Comparison of ENCODE assay signal across 10 cellular contexts in the genomic region with DNA sequence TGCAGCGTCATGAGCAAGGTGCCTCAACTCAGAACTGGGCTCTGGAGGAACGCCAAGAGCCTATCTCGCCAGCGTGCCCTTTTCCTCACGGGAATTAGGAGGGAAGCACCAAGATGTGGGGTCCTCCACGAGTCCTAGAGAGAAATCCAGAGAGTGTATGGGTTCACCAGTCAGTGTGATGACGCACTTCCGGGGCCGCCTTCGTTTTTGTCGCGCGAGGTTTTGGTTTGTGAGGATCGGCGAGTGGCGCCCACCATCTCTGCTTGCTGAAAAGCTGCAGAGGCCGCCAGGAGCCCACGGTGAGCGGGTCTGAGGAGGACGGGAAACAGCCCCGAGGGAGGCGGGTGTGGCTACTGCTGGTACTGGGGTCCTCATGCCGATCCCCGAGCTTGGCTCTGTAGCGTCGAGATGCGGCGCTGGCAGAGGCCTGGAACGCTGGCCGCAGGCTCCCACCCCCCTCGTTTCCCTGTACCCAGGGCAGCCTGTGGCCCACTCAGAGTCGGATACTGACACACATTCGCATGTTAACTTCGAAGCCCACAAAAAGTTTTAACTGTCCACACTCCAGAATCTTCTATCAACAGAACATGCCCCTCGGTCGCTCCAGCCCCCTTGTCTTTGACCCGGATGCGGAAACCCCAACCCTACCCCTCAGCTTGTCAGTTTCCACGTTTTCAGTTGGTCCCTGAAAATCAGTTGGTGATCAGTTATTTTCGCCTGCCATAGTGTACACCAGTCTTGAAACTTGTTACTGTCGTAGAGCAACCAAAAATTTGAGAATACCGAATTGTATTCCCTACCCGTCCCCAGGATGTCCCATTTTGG. TPM values are rescaled to one million over a fixed set of nuclear protein-coding genes. Genes with fewer than 3 reads are reported as not detected.
DNase-seq lines count a peak whose midpoint lies in the region; ATAC-seq and TF ChIP-seq lines count a peak whose summit lies in the region.
"Had no signal": no experiment of that assay in that cellular context is flagged by ENCODE, and none has a peak within 500 bp of the region (broad histone marks: within the 10 kb centered on the region; RNA-seq: fewer than 3 reads in every experiment).

No MANE protein-coding gene starts in this region.

- H3K4me3 Mint-ChIP-seq in HFFc6, result peak overlapping the region; percentile 59; the same call in 1 of the 2 replicates
- H3K4me3 Mint-ChIP-seq in progenitor cell of endocrine pancreas (ENCODE audit: low read depth), result no peak overlapping the region
- no peak overlapping the region for H3K4me3 Mint-ChIP-seq in CD8-positive, alpha-beta T cell

- no peaks in the 10 kb centered on the region for H3K36me3 ChIP-seq in brain microvascular endothelial cell (replicated peaks)
- no peaks in the 10 kb centered on the region for H3K36me3 ChIP-seq in spleen
- no peaks in the 10 kb centered on the region for H3K36me3 ChIP-seq in CD8-positive, alpha-beta T cell (ENCODE audit: insufficient read depth, low read length)

- H3K27ac ChIP-seq in brain microvascular endothelial cell, result no peak overlapping the region
- H3K27ac ChIP-seq in spleen, result no peak overlapping the region
- no peak overlapping the region for H3K27ac ChIP-seq in CD8-positive, alpha-beta T cell (ENCODE audit: low read depth, low read length)
- H3K27ac ChIP-seq: KMS-11 had no signal

- H3K4me3 ChIP-seq in brain microvascular endothelial cell (ENCODE audit: low read depth, low read length) (peak overlapping the region; percentile 53), spleen (peak overlapping the region in 3 of 8 donors; percentile 4 to 55 (median 24))
- no peak overlapping the region for H3K4me3 ChIP-seq in CD8-positive, alpha-beta T cell (ENCODE audit: low read depth, low read length)

- no peaks in the 10 kb centered on the region for H3K27me3 ChIP-seq in brain microvascular endothelial cell (replicated peaks)
- H3K27me3 ChIP-seq in spleen (replicated peaks in 1 of 7), result peaks cover 0 to 6% (median 0%) of the 10 kb centered on the region in 7 donors
- H3K27me3 ChIP-seq in CD8-positive, alpha-beta T cell (ENCODE audit: insufficient read depth, low read length), result no peaks in the 10 kb centered on the region

- H3K4me1 Mint-ChIP-seq in HFFc6 (ENCODE audit: low read depth) (no peaks in the 10 kb centered on the region), progenitor cell of endocrine pancreas (ENCODE audit: low read depth) (no peaks in the 10 kb centered on the region)
- H3K4me1 Mint-ChIP-seq in CD8-positive, alpha-beta T cell (ENCODE audit: low read depth), result peaks cover 24% of the 10 kb centered on the region

- POLR2A ChIA-PET in CD8-positive, alpha-beta T cell (lab: Charles Lee), result no interaction called here

- H3K27ac Mint-ChIP-seq in HFFc6 (no peak overlapping the region), progenitor cell of endocrine pancreas (no peak overlapping the region)
- no peak overlapping the region for H3K27ac Mint-ChIP-seq in CD8-positive, alpha-beta T cell

- in situ Hi-C loops in brain microvascular endothelial cell (cut with HindIII; ENCODE audit: low pct_ligation_motif_present, low sequenced_read_pairs), result no loop called here

- H3K4me1 ChIP-seq in spleen, result no peaks in the 10 kb centered on the region
- H3K4me1 ChIP-seq in CD8-positive, alpha-beta T cell (ENCODE audit: insufficient read depth, low read length), result peaks cover 22% of the 10 kb centered on the region

- no peak for TF ChIP-seq POLR2A in spleen (IDR thresholded peaks at IDR 0.05)

- peaks cover 9% of the 10 kb centered on the region for H3K27me3 Mint-ChIP-seq in HFFc6 (ENCODE audit: insufficient read depth)
- peaks cover 3% of the 10 kb centered on the region for H3K27me3 Mint-ChIP-seq in progenitor cell of endocrine pancreas
- H3K27me3 Mint-ChIP-seq in CD8-positive, alpha-beta T cell (ENCODE audit: low read depth), result no peaks in the 10 kb centered on the region

- no peak for ATAC-seq in GM18867 (IDR thresholded peaks at IDR 0.05; ENCODE audit: unreplicated experiment)
- ATAC-seq in CD8-positive, alpha-beta T cell, result no peak

- H3K36me3 Mint-ChIP-seq in HFFc6 (ENCODE audit: low read depth) (no peaks in the 10 kb centered on the region; the same call in 1 of the 2 replicates), progenitor cell of endocrine pancreas (ENCODE audit: insufficient read depth) (no peaks in the 10 kb centered on the region)
- H3K36me3 Mint-ChIP-seq in CD8-positive, alpha-beta T cell, result no peaks in the 10 kb centered on the region

- TF ChIP-seq CTCF in HFFc6 (IDR thresholded peaks at IDR 0.05) (no peak), brain microvascular endothelial cell (IDR thresholded peaks at IDR 0.05; ENCODE audit: low read depth, low read length, missing control alignments) (no peak), spleen (IDR thresholded peaks at IDR 0.05 in 8 of 11, conservative IDR thresholded peaks at IDR 0.05 in 3 of 11) (no peak), progenitor cell of endocrine pancreas (IDR thresholded peaks at IDR 0.05; ENCODE audit: unreplicated experiment) (no peak)
- no peak for TF ChIP-seq CTCF in CD8-positive, alpha-beta T cell (IDR thresholded peaks at IDR 0.05)

- CTCF ChIA-PET in CD8-positive, alpha-beta T cell (lab: Charles Lee), result no interaction called here

- DNase-seq in HFFc6 (no peak), brain microvascular endothelial cell (peak; percentile 45), iris pigment epithelial cell (ENCODE audit: low read depth) (peak; percentile 47), spleen (peak; percentile 65), progenitor cell of endocrine pancreas (ENCODE audit: low spot score, unreplicated experiment) (no peak), germinal center (ENCODE audit: low spot score) (no peak)
- DNase-seq in CD8-positive, alpha-beta T cell, result no peak
- DNase-seq: activated gamma-delta T cell treated with Interleukin-2 at 50 U/mL for 16 hours had no signal

- intact Hi-C loops in spleen (cut with DNase I; ENCODE audit: low total_unique reads), result no loop called here
- intact Hi-C loops in CD8-positive, alpha-beta T cell (cut with DNase I, micrococcal nuclease), result no loop called here

- no peaks in the 10 kb centered on the region for H3K9me3 Mint-ChIP-seq in HFFc6
- H3K9me3 Mint-ChIP-seq in progenitor cell of endocrine pancreas (ENCODE audit: low read depth), result no peaks in the 10 kb centered on the region
- no peaks in the 10 kb centered on the region for H3K9me3 Mint-ChIP-seq in CD8-positive, alpha-beta T cell

- H3K9me3 ChIP-seq in spleen, result no peaks in the 10 kb centered on the region
- no peaks in the 10 kb centered on the region for H3K9me3 ChIP-seq in CD8-positive, alpha-beta T cell (ENCODE audit: low read length)

- WGBS in spleen, 5 donors, result 69 to 85% (median 74%) methylated on average over 37 to 43 of the region's 43 CpGs

RNA-seq across cellular contexts. Expression of a gene that starts 30.4 kb away (rescaled TPM):
- total RNA-seq in HFFc6 (2021; fragmentation: NEBNext Ultra II Directional; extraction: Animal tissue kit (Norgen Biotek cat#: 25700)), result 1 to 10 TPM in 2 of 6 experiments, under 1 TPM in 3, not detected in 1; 0.21 to 1.4 (median 0.51) TPM
- 10 to 100 TPM in 1 of 7 donors, 1 to 10 TPM in 6; 2.9 to 10.4 (median 5.1) TPM for total RNA-seq in spleen
- 1 to 10 TPM; 1.0 to 2.8 (median 2.2) TPM for polyA plus RNA-seq in spleen
- 0.40 and 0.65 TPM in 2 replicates for total RNA-seq in progenitor cell of endocrine pancreas
- total RNA-seq in CD8-positive, alpha-beta T cell, result 1 to 10 TPM; 2.5 to 2.9 TPM

RNA-seq across cellular contexts. Expression of a gene that starts 42.7 kb away (rescaled TPM):
- total RNA-seq in HFFc6 (2021; fragmentation: NEBNext Ultra II Directional; extraction: Animal tissue kit (Norgen Biotek cat#: 25700)), result not detected
- total RNA-seq in spleen (1 to 10 TPM in 5 of 7 donors, under 1 TPM in 2; 0.43 to 4.0 (median 1.9) TPM), progenitor cell of endocrine pancreas (1.9 and 2.3 TPM in 2 replicates)
- 1 to 10 TPM in 2 of 3 donors, under 1 TPM in 1; 0.59 to 2.4 (median 1.6) TPM for polyA plus RNA-seq in spleen
- under 1 TPM in 1 of 2 experiments, not detected in 1; 0.19 TPM for total RNA-seq in CD8-positive, alpha-beta T cell

Comparison
In these comparisons a context has a peak if more than half of its experiments do, and no peak if none do; other contexts are left out.
1. DNase-seq: peak in brain microvascular endothelial cell (single experiment), iris pigment epithelial cell (single experiment) and spleen (single experiment); none in HFFc6 (single experiment), progenitor cell of endocrine pancreas (single experiment), germinal center (single experiment) and CD8-positive, alpha-beta T cell (0 of 7).